In genomic region chr15:75042730-75043508, GRCh38 we compare ENCODE assay signal across 8 cellular contexts. TPM values are rescaled to one million over a fixed set of nuclear protein-coding genes. Genes with fewer than 3 reads are reported as not detected.
A peak's percentile ranks its signal among the peaks of the same experiment; 100 is the strongest.
DNase-seq lines count a peak whose midpoint lies in the region; ATAC-seq and TF ChIP-seq lines count a peak whose summit lies in the region.

No MANE protein-coding gene starts in this region.

- peaks cover 0 to 86% (median 14%) of the 10 kb centered on the region in 7 donors for H3K4me1 Mint-ChIP-seq in naive thymus-derived CD4-positive, alpha-beta T cell

- POLR2A ChIA-PET in HCT116 (lab: Charles Lee) = interaction anchor here (0.6 to 3.0 kb wide), 5 partner anchors 11 to 173 kb away, joined by 4 to 24 read pairs (median 5); partner anchors contain the start of gene C15orf39
- POLR2A ChIA-PET in naive thymus-derived CD4-positive, alpha-beta T cell (lab: Charles Lee) = no interaction called here

- peak; percentile 89 for TF ChIP-seq RAD21 in HCT116 (IDR thresholded peaks at IDR 0.05; ENCODE audit: low read depth)

- TF ChIP-seq POLR2A in HCT116 (IDR thresholded peaks at IDR 0.05; ENCODE audit: borderline replicate concordance, extremely low read depth, insufficient read depth, insufficient read length) = no peak

- TF ChIP-seq CTCF in GM12875 (IDR thresholded peaks at IDR 0.05; ENCODE audit: borderline replicate concordance, insufficient read depth, low read depth, low read length) (peak; percentile 82), HCT116 (IDR thresholded peaks at IDR 0.05 in 2 of 3, conservative IDR thresholded peaks at IDR 0.05 in 1 of 3; ENCODE audit: borderline replicate concordance in 1 of 3, insufficient read depth in 1 of 3, low read depth in 2 of 3, low read length in 2 of 3) (peak; percentile 63 to 73 (median 73); a peak in 5 of 6 replicates)

- H3K27ac ChIP-seq in HCT116 (ENCODE audit: low read depth, low read length) (peak overlapping the region; percentile 28; the same call in 1 of the 2 replicates), epithelial cell of prostate (peak overlapping the region; percentile 40)
- H3K27ac ChIP-seq in naive thymus-derived CD4-positive, alpha-beta T cell (ENCODE audit: low read depth, low read length) = no peak overlapping the region

- H3K36me3 Mint-ChIP-seq in naive thymus-derived CD4-positive, alpha-beta T cell = peaks cover 0 to 24% (median 8%) of the 10 kb centered on the region in 5 donors

- RAD21 ChIA-PET in HCT116 (lab: Charles Lee; ENCODE audit: low non-redundant PET in 1 of 2, low total read pairs in 2 of 2, uncharacterized antibody in 2 of 2, unreplicated experiment in 2 of 2) = interaction anchor here (0.6 to 1.6 kb wide), 6 partner anchors 64 to 162 kb away, joined by 3 to 8 read pairs (median 6); no protein-coding TSS in a partner anchor

- H3K36me3 ChIP-seq in HCT116 (ENCODE audit: control insufficient read depth in 1 of 2, insufficient read depth in 2 of 2, low read length in 2 of 2) = peaks cover 0 to 17% of the 10 kb centered on the region in 2 experiments; a peak in 1 of 4 replicates
- H3K36me3 ChIP-seq in naive thymus-derived CD4-positive, alpha-beta T cell (ENCODE audit: control insufficient read depth in 2 of 3, insufficient read depth in 3 of 3, low read length in 3 of 3) = peaks cover 0 to 29% (median 0%) of the 10 kb centered on the region in 3 experiments

- peaks cover 31 to 50% of the 10 kb centered on the region in 2 experiments for H3K4me1 ChIP-seq in HCT116 (ENCODE audit: control insufficient read depth in 1 of 2, insufficient read depth in 2 of 2, low read length in 2 of 2)
- peaks cover 0 to 5% of the 10 kb centered on the region in 2 donors for H3K4me1 ChIP-seq in naive thymus-derived CD4-positive, alpha-beta T cell (ENCODE audit: control insufficient read depth in 2 of 2, insufficient read depth in 2 of 2, low read length in 2 of 2)

- H4K20me1 ChIP-seq in HCT116 (ENCODE audit: insufficient read depth) = no peaks in the 10 kb centered on the region

- H3K4me3 Mint-ChIP-seq in naive thymus-derived CD4-positive, alpha-beta T cell = peak overlapping the region in 2 of 10 donors; percentile 48 to 79

- H3K4me2 ChIP-seq in HCT116 (ENCODE audit: low read length) = peak overlapping the region; percentile 47

- DNase-seq in HCT116 (ENCODE audit: low read depth, low spot score) (peak; percentile 43), MV-4-11 (lab: John Stamatoyannopoulos, UW) (peak; percentile 100), epithelial cell of prostate (ENCODE audit: low read depth, low spot score) (no peak), superior temporal gyrus (ENCODE audit: extremely low spot score) (peak; percentile 45), NCI-H1048 (lab: John Stamatoyannopoulos, UW) (no peak)
- DNase-seq in activated CD8-positive, alpha-beta memory T cell treated with anti-CD3 and anti-CD28 coated beads for 24 hours = peak; percentile 83
- peak in 3 of 9 donors; percentile 16 to 65 (median 45) for DNase-seq in naive thymus-derived CD4-positive, alpha-beta T cell

- H3K9me3 Mint-ChIP-seq in naive thymus-derived CD4-positive, alpha-beta T cell = no peaks in the 10 kb centered on the region

- intact Hi-C loops in HCT116 (cut with micrococcal nuclease) = loop anchor here (1.0 kb wide), 1 partner anchor 161 kb away; no protein-coding TSS in a partner anchor
- intact Hi-C loops in naive thymus-derived CD4-positive, alpha-beta T cell (cut with micrococcal nuclease) = loop anchor here (1.0 to 5.0 kb wide), 3 partner anchors 24 to 161 kb away; no protein-coding TSS in a partner anchor

- no TSS peak for BruUV-seq in HCT116 (replicated peaks; lab: Mats Ljungman, UMichigan)

- peaks cover 17% of the 10 kb centered on the region for H3K79me2 ChIP-seq in HCT116 (ENCODE audit: insufficient read depth, low read length)

- H3K27me3 ChIP-seq in HCT116 (ENCODE audit: insufficient read depth, low read length) = no peaks in the 10 kb centered on the region
- no peaks in the 10 kb centered on the region for H3K27me3 ChIP-seq in naive thymus-derived CD4-positive, alpha-beta T cell (ENCODE audit: control insufficient read depth in 2 of 2, insufficient read depth in 2 of 2, low read length in 2 of 2)

- ATAC-seq in HCT116 = peak; percentile 87
- ATAC-seq in naive thymus-derived CD4-positive, alpha-beta T cell = peak; percentile 85

- CTCF ChIA-PET in HCT116 (lab: Charles Lee) = interaction anchor here (0.7 to 4.9 kb wide), 8 partner anchors 9 to 166 kb away, joined by 3 to 36 read pairs (median 3); partner anchors contain the start of gene C15orf39
- CTCF ChIA-PET in naive thymus-derived CD4-positive, alpha-beta T cell (lab: Charles Lee) = interaction anchor here (1.4 kb wide), 1 partner anchor 161 kb away, joined by 4 read pairs; no protein-coding TSS in a partner anchor

- H2AFZ ChIP-seq in HCT116 (ENCODE audit: low read depth, low read length, poor library complexity, severe bottlenecking) = no peak overlapping the region

- no peaks in the 10 kb centered on the region for H3K9me3 ChIP-seq in HCT116 (ENCODE audit: control insufficient read depth in 1 of 2, insufficient read depth in 1 of 2, low read depth in 1 of 2, low read length in 2 of 2)
- H3K9me3 ChIP-seq in naive thymus-derived CD4-positive, alpha-beta T cell (ENCODE audit: control insufficient read depth in 2 of 3, low read length in 3 of 3) = no peaks in the 10 kb centered on the region

- no peaks in the 10 kb centered on the region for H3K9me2 ChIP-seq in HCT116 (ENCODE audit: insufficient read depth)

- H3K27me3 Mint-ChIP-seq in naive thymus-derived CD4-positive, alpha-beta T cell = no peaks in the 10 kb centered on the region

- H3K4me3 ChIP-seq in GM12875 (ENCODE audit: low read depth, low read length) (no peak overlapping the region), HCT116 (replicated peaks in 1 of 2; ENCODE audit: low read depth in 1 of 2, low read length in 2 of 2) (no peak overlapping the region)
- no peak overlapping the region for H3K4me3 ChIP-seq in naive thymus-derived CD4-positive, alpha-beta T cell (ENCODE audit: low read length)

- peak overlapping the region; percentile 21; the same call in 1 of the 2 replicates for H3K9ac ChIP-seq in HCT116 (ENCODE audit: low read length)

- peak overlapping the region in 2 of 9 donors; percentile 28 to 84 for H3K27ac Mint-ChIP-seq in naive thymus-derived CD4-positive, alpha-beta T cell

TF ChIP-seq in HCT116, 20 proteins besides CTCF, POLR2A, EP300 and RAD21:
- TF ChIP-seq POLR2AphosphoS5 (IDR thresholded peaks at IDR 0.05; ENCODE audit: low read depth, low read length) = 0 out of 2 replicates have a peak, but pooled peaks have one; percentile 34
- peak; percentile 34; the same call in 1 of the 2 replicates for TF ChIP-seq MAX (IDR thresholded peaks at IDR 0.05)
- TF ChIP-seq JUND (IDR thresholded peaks at IDR 0.05) = no peak
- no peak for TF ChIP-seq EGR1 (IDR thresholded peaks at IDR 0.05; ENCODE audit: low read depth)
- TF ChIP-seq EZH2phosphoT487 (IDR thresholded peaks at IDR 0.05; ENCODE audit: borderline replicate concordance) = no peak

RNA-seq across cellular contexts. Expression of gene PPCDC, which starts 19.5 kb away (rescaled TPM):
- 18.0 TPM for total RNA-seq in HCT116 (2021; ENCODE audit: unreplicated experiment)
- polyA plus RNA-seq in HCT116 (2012) = 18.7 and 23.5 TPM in 2 replicates
- total RNA-seq in naive thymus-derived CD4-positive, alpha-beta T cell = 10 to 100 TPM; 11.7 to 31.3 (median 17.1) TPM
- 10 to 100 TPM; 12.4 to 14.5 TPM for polyA plus RNA-seq in naive thymus-derived CD4-positive, alpha-beta T cell

RNA-seq across cellular contexts. Expression of gene SCAMP5, which starts 47.6 kb away (rescaled TPM):
- total RNA-seq in HCT116 (2021; ENCODE audit: unreplicated experiment) = 6.2 TPM
- 5.6 and 7.4 TPM in 2 replicates for polyA plus RNA-seq in HCT116 (2012)
- 1 to 10 TPM in 2 of 5 experiments, under 1 TPM in 3; 0.35 to 9.5 (median 0.87) TPM for total RNA-seq in naive thymus-derived CD4-positive, alpha-beta T cell
- polyA plus RNA-seq in naive thymus-derived CD4-positive, alpha-beta T cell = under 1 TPM; 0.06 to 0.15 TPM

Comparison
In these comparisons a context has a peak if more than half of its experiments do, and no peak if none do; other contexts are left out.
1. DNase-seq: peak in HCT116 (single experiment), MV-4-11 (single experiment), activated CD8-positive, alpha-beta memory T cell treated with anti-CD3 and anti-CD28 coated beads for 24 hours (single experiment) and superior temporal gyrus (single experiment); none in epithelial cell of prostate (single experiment) and NCI-H1048 (single experiment).